Comparison of ENCODE assay signal across 14 cellular contexts in genomic region chr10:76711374-76711997, GRCh38.
"Had no signal": no experiment of that assay in that cellular context is flagged by ENCODE, and none has a peak within 500 bp of the region (broad histone marks: within the 10 kb centered on the region; RNA-seq: fewer than 3 reads in every experiment).

No MANE protein-coding gene starts in this region.

- FAIRE-seq: frontal cortex, kidney had no signal

- H3K4me3 Mint-ChIP-seq: activated CD4-positive, alpha-beta memory T cell treated with anti-CD3 and anti-CD28 coated beads, Interleukin-2, amount 10 ng/mL, durations not matched to agents 7 days and 5 days; activated CD4-positive, alpha-beta T cell treated with anti-CD3 and anti-CD28 coated beads for 36 hours; activated naive CD8-positive, alpha-beta T cell treated with anti-CD3 and anti-CD28 coated beads, Interleukin-2, amount 10 ng/mL, durations not matched to agents 7 days and 5 days; activated T-cell treated with anti-CD3 and anti-CD28 coated beads, Interleukin-2, amount 50 U/mL, for 72 hours had no signal

- H3K4me3 ChIP-seq: heart right ventricle, skin epidermis, stomach, thyroid gland had no signal

- H3K4me1 Mint-ChIP-seq: activated CD4-positive, alpha-beta memory T cell treated with anti-CD3 and anti-CD28 coated beads, Interleukin-2, amount 10 ng/mL, durations not matched to agents 7 days and 5 days; activated CD4-positive, alpha-beta T cell treated with anti-CD3 and anti-CD28 coated beads for 36 hours; activated naive CD8-positive, alpha-beta T cell treated with anti-CD3 and anti-CD28 coated beads, Interleukin-2, amount 10 ng/mL, durations not matched to agents 7 days and 5 days had no signal

- H3K9me3 ChIP-seq: thyroid gland had no signal

- H3K79me2 ChIP-seq: parathyroid adenoma had no signal

- H3K9ac ChIP-seq: parathyroid adenoma had no signal

- H3K36me3 ChIP-seq: heart right ventricle, stomach, thyroid gland had no signal

- H3K27me3 Mint-ChIP-seq: activated CD4-positive, alpha-beta memory T cell treated with anti-CD3 and anti-CD28 coated beads, Interleukin-2, amount 10 ng/mL, durations not matched to agents 7 days and 5 days; activated CD4-positive, alpha-beta T cell treated with anti-CD3 and anti-CD28 coated beads for 36 hours; activated naive CD8-positive, alpha-beta T cell treated with anti-CD3 and anti-CD28 coated beads, Interleukin-2, amount 10 ng/mL, durations not matched to agents 7 days and 5 days had no signal

- H3K27ac ChIP-seq: heart right ventricle, parathyroid adenoma, skin epidermis, stomach, thyroid gland had no signal

- H3K9me3 Mint-ChIP-seq: activated naive CD8-positive, alpha-beta T cell treated with anti-CD3 and anti-CD28 coated beads, Interleukin-2, amount 10 ng/mL, durations not matched to agents 7 days and 5 days had no signal

- H3K4me1 ChIP-seq: heart right ventricle, parathyroid adenoma, stomach, thyroid gland had no signal

- H3K27me3 ChIP-seq: heart right ventricle, stomach, thyroid gland had no signal

- H3K36me3 Mint-ChIP-seq: activated naive CD8-positive, alpha-beta T cell treated with anti-CD3 and anti-CD28 coated beads, Interleukin-2, amount 10 ng/mL, durations not matched to agents 7 days and 5 days had no signal

- DNase-seq: activated CD4-positive, alpha-beta memory T cell treated with anti-CD3 and anti-CD28 coated beads, Interleukin-2, amount 10 ng/mL, durations not matched to agents 7 days and 5 days; activated CD4-positive, alpha-beta T cell treated with anti-CD3 and anti-CD28 coated beads for 36 hours; activated naive CD8-positive, alpha-beta T cell treated with anti-CD3 and anti-CD28 coated beads, Interleukin-2, amount 10 ng/mL, durations not matched to agents 7 days and 5 days; activated T-cell treated with anti-CD3 and anti-CD28 coated beads, Interleukin-2, amount 50 U/mL, for 72 hours; kidney; retina; stimulated activated CD4-positive, alpha-beta T cell treated with anti-CD3 and anti-CD28 coated beads, Interleukin-4, amount 100 ng/mL, for 4 hours; stomach; T1000; thyroid gland had no signal

- H3K27ac Mint-ChIP-seq: activated CD4-positive, alpha-beta memory T cell treated with anti-CD3 and anti-CD28 coated beads, Interleukin-2, amount 10 ng/mL, durations not matched to agents 7 days and 5 days; activated CD4-positive, alpha-beta T cell treated with anti-CD3 and anti-CD28 coated beads for 36 hours; activated naive CD8-positive, alpha-beta T cell treated with anti-CD3 and anti-CD28 coated beads, Interleukin-2, amount 10 ng/mL, durations not matched to agents 7 days and 5 days; activated T-cell treated with anti-CD3 and anti-CD28 coated beads, Interleukin-2, amount 50 U/mL, for 72 hours had no signal

- H2AFZ ChIP-seq: parathyroid adenoma had no signal

- ATAC-seq: activated CD4-positive, alpha-beta T cell treated with anti-CD3 and anti-CD28 coated beads for 36 hours; activated T-cell treated with anti-CD3 and anti-CD28 coated beads, Interleukin-2, amount 50 U/mL, for 72 hours had no signal
